17 cellular contexts compared by ENCODE assay signal in the genomic region with DNA sequence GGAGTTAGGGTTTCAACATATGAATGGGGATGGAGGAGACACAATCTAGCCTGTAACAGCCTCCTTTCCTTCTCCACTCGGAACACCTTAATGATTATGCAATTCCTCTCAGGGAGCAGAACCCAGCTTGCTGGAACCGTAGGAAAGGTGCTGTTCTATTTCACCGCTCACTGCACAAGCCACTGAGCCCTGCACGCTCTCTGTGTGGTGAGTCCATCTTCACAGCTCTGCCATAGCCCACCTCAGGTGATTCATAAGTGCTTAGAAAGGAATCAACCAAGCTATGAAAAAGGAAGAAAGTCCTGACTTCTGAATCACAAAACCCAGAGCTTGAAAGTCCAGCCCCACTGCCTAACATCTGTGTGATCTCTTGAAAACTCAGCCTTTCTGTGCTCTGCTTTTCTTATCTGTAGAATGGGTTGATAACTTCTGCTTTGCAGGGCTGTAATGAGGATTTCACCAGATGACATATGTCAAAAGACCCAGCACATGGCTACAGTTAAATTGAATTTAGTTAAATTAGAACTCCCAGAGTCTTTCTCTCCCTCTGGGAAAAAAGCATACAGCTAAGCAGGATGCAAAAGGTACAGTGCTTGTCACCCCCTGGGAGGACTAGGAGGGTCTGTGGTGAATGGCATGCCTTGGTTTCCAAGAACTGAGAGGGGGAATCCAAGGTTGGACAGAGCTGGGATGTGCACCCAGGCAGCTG.
A peak's percentile ranks its signal among the peaks of the same experiment; 100 is the strongest.
DNase-seq lines count a peak whose midpoint lies in the region; ATAC-seq and TF ChIP-seq lines count a peak whose summit lies in the region.
"Had no signal": no experiment of that assay in that cellular context is flagged by ENCODE, and none has a peak within 500 bp of the region (broad histone marks: within the 10 kb centered on the region; RNA-seq: fewer than 3 reads in every experiment).

No MANE protein-coding gene starts in this region.

- H3K36me3 ChIP-seq in SK-N-SH (replicated peaks in 1 of 2; ENCODE audit: control insufficient read depth in 1 of 2, insufficient read depth in 2 of 2, low read length in 1 of 2): no peaks in the 10 kb centered on the region
- H3K36me3 ChIP-seq: BLaER1, HAP-1 had no signal

- no peaks in the 10 kb centered on the region for H3K9me3 ChIP-seq in SK-N-SH
- H3K9me3 ChIP-seq: A549, BLaER1, HAP-1 had no signal

- no peaks in the 10 kb centered on the region for H3K9me2 ChIP-seq in SK-N-SH

- no peak overlapping the region for H3K4me3 ChIP-seq in SK-N-SH (ENCODE audit: low read depth in 2 of 2, low read length in 1 of 2)
- H3K4me3 ChIP-seq: A549, BLaER1, GM23248, HAP-1 had no signal

- no peak for ATAC-seq in SK-N-SH treated with all-trans-retinoic acid at 6 μM for 48 hours
- ATAC-seq in GM21529 (IDR thresholded peaks at IDR 0.05; ENCODE audit: unreplicated experiment): no peak
- no peak for ATAC-seq in HG02642 (IDR thresholded peaks at IDR 0.05; ENCODE audit: poor library complexity, unreplicated experiment)

- WGBS in SK-N-SH (ENCODE audit: low lambda C conversion rate): 23% methylated on average over 4 of the region's 4 CpGs

- POLR2A ChIA-PET in SK-N-SH (lab: Yijun Ruan, JAX): no interaction called here

- no peak overlapping the region for H3K4me2 ChIP-seq in SK-N-SH
- H3K4me2 ChIP-seq: A549, BLaER1 had no signal

- TF ChIP-seq RAD21 in SK-N-SH (IDR thresholded peaks at IDR 0.05; ENCODE audit: low read length): no peak

- no peaks in the 10 kb centered on the region for H3F3A ChIP-seq in SK-N-SH (replicated peaks; ENCODE audit: insufficient read depth)

- no peaks in the 10 kb centered on the region for H4K20me1 ChIP-seq in SK-N-SH (ENCODE audit: insufficient read depth)

- DNase-seq in SK-N-SH (peak; percentile 51), kidney tubule cell (ENCODE audit: low spot score) (peak; percentile 77), NCI-H1105 (lab: John Stamatoyannopoulos, UW) (no peak)
- DNase-seq: CD4-positive, alpha-beta memory T cell; DMS153; GDM1; IMR-90 had no signal

- H3K4me1 ChIP-seq in SK-N-SH (ENCODE audit: control insufficient read depth in 1 of 2, insufficient read depth in 2 of 2, low read depth in 1 of 2, low read length in 1 of 2): peaks cover 0 to 11% of the 10 kb centered on the region in 2 experiments; a peak in 1 of 4 replicates
- H3K4me1 ChIP-seq: A549, HAP-1 had no signal

- CTCF ChIA-PET in SK-N-SH (lab: Yijun Ruan, JAX): interaction anchor here (0.7 to 2.5 kb wide), 17 partner anchors 15 to 709 kb away, joined by 3 to 13 read pairs (median 3); no protein-coding TSS in a partner anchor

- no peak for TF ChIP-seq EP300 in SK-N-SH (IDR thresholded peaks at IDR 0.05; ENCODE audit: borderline replicate concordance in 1 of 2, low read depth in 1 of 2, low read length in 1 of 2)

- no peak overlapping the region for H3K9ac ChIP-seq in SK-N-SH
- H3K9ac ChIP-seq: BLaER1, GM23248 had no signal

- H3K27me3 ChIP-seq in SK-N-SH (ENCODE audit: insufficient read depth): no peaks in the 10 kb centered on the region
- H3K27me3 ChIP-seq: BLaER1 had no signal

- H3K79me2 ChIP-seq in SK-N-SH (ENCODE audit: insufficient read depth): no peaks in the 10 kb centered on the region

- H3K27ac ChIP-seq in SK-N-SH (ENCODE audit: low read depth in 2 of 2, low read length in 1 of 2) (no peak overlapping the region), cingulate gyrus (ENCODE audit: low read depth, low read length) (peak overlapping the region; percentile 39), temporal lobe (ENCODE audit: low read depth, low read length) (peak overlapping the region; percentile 56)
- H3K27ac ChIP-seq: 22Rv1, A549, BLaER1, GM23248 had no signal

- TF ChIP-seq CTCF in SK-N-SH (IDR thresholded peaks at IDR 0.05): no peak

- no peak overlapping the region for H2AFZ ChIP-seq in SK-N-SH (ENCODE audit: low read depth)
- H2AFZ ChIP-seq: GM23248 had no signal

TF ChIP-seq in SK-N-SH, 30 proteins besides CTCF, POLR2A, EP300 and RAD21:
- TF ChIP-seq MEF2A (IDR thresholded peaks at IDR 0.05; ENCODE audit: borderline replicate concordance, low read depth) (no peak), MXI1 (IDR thresholded peaks at IDR 0.05; ENCODE audit: low read depth, low read length) (peak; percentile 78), FOXJ3 (CRISPR knock-in tag; IDR thresholded peaks at IDR 0.05) (no peak)

TF ChIP-seq in SK-N-SH treated with all-trans-retinoic acid at 6 μM for 48 hours, 23 proteins besides CTCF, POLR2A, EP300 and RAD21:
- TF ChIP-seq PPARA (CRISPR knock-in tag; IDR thresholded peaks at IDR 0.05; ENCODE audit: borderline replicate concordance) (no peak), ESRRG (CRISPR knock-in tag; IDR thresholded peaks at IDR 0.05) (no peak), TCF4 (CRISPR knock-in tag; IDR thresholded peaks at IDR 0.05; ENCODE audit: borderline replicate concordance) (no peak), TOX (CRISPR knock-in tag; IDR thresholded peaks at IDR 0.05; ENCODE audit: borderline replicate concordance) (no peak), ARNTL (CRISPR knock-in tag; IDR thresholded peaks at IDR 0.05; ENCODE audit: borderline replicate concordance, low read depth) (no peak), RARB (CRISPR knock-in tag; IDR thresholded peaks at IDR 0.05) (no peak), CSDC2 (CRISPR knock-in tag; IDR thresholded peaks at IDR 0.05) (no peak), ZFP30 (CRISPR knock-in tag; IDR thresholded peaks at IDR 0.05) (no peak), OSR1 (CRISPR knock-in tag; IDR thresholded peaks at IDR 0.05) (no peak), GLIS3 (CRISPR knock-in tag; IDR thresholded peaks at IDR 0.05) (no peak), ISL1 (CRISPR knock-in tag; IDR thresholded peaks at IDR 0.05) (no peak), ZNF565 (CRISPR knock-in tag; conservative IDR thresholded peaks at IDR 0.05; ENCODE audit: low read depth) (no peak), ZC3H10 (CRISPR knock-in tag; IDR thresholded peaks at IDR 0.05) (no peak), SNAI2 (CRISPR knock-in tag; IDR thresholded peaks at IDR 0.05) (no peak)
- TF ChIP-seq, protein P1, sequence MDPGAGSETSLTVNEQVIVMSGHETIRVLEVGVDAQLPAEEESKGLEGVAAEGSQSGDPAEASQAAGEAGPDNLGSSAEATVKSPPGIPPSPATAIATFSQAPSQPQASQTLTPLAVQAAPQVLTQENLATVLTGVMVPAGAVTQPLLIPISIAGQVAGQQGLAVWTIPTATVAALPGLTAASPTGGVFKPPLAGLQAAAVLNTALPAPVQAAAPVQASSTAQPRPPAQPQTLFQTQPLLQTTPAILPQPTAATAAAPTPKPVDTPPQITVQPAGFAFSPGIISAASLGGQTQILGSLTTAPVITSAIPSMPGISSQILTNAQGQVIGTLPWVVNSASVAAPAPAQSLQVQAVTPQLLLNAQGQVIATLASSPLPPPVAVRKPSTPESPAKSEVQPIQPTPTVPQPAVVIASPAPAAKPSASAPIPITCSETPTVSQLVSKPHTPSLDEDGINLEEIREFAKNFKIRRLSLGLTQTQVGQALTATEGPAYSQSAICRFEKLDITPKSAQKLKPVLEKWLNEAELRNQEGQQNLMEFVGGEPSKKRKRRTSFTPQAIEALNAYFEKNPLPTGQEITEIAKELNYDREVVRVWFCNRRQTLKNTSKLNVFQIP (CRISPR knock-in tag; IDR thresholded peaks at IDR 0.05; ENCODE audit: borderline replicate concordance, low read depth): no peak
- TF ChIP-seq, protein P2, sequence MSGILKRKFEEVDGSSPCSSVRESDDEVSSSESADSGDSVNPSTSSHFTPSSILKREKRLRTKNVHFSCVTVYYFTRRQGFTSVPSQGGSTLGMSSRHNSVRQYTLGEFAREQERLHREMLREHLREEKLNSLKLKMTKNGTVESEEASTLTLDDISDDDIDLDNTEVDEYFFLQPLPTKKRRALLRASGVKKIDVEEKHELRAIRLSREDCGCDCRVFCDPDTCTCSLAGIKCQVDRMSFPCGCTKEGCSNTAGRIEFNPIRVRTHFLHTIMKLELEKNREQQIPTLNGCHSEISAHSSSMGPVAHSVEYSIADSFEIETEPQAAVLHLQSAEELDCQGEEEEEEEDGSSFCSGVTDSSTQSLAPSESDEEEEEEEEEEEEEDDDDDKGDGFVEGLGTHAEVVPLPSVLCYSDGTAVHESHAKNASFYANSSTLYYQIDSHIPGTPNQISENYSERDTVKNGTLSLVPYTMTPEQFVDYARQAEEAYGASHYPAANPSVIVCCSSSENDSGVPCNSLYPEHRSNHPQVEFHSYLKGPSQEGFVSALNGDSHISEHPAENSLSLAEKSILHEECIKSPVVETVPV (CRISPR knock-in tag; IDR thresholded peaks at IDR 0.05): no peak

Comparison
In these comparisons a context has a peak if more than half of its experiments do, and no peak if none do; other contexts are left out.
1. H3K27ac ChIP-seq: peak in cingulate gyrus (single experiment) and temporal lobe (single experiment); none in SK-N-SH (0 of 2).